In the genomic region with DNA sequence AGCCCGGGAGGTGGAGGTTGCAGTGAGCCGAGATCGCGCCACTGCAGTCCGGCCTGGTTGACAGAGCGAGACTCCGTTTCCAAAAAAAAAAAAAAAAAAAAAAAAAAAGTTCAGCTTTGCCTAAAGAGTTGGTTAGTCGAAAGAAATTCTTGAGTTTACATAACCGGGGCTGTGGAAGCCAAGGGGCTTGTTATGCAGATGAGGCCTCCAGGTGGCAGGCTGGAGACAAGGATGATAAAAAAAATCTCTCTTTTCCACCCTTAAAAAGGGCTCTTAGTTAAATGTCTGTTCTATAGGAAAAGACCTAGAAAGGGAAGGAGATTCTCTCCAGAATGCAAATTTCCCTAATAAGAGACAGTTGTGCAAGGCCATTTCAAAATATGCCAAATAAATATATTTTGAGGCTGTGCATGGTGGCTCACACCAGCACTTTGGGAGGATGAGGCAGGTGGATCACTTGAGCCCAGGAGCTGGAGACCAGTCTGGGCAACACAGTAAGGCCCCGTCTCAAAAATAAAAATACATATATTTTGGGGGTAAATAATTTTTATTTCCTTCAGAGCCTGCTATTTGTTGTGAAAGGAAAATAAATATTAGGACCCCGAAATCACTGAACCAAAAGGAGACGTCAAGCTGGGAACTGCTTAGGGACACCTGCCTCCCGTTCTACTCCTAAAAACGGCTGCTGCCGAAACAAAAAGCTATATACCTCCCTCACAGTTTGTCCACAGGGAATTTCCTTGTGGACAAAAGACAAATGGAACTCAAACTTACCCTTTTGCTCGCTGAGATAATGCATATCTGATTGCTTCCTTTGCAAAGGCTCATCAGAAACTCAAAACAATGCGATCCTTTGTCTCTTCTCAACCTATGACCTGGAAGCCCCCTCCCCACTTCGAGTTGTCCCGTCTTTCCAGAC, we compare ENCODE assay signal across 8 cellular contexts. TPM values are rescaled to one million over a fixed set of nuclear protein-coding genes. Genes with fewer than 3 reads are reported as not detected.
DNase-seq lines count a peak whose midpoint lies in the region; ATAC-seq and TF ChIP-seq lines count a peak whose summit lies in the region.

No MANE protein-coding gene starts in this region.

- no peaks in the 10 kb centered on the region for H3K9me3 ChIP-seq in heart left ventricle
- H3K9me3 ChIP-seq in prostate gland: no peaks in the 10 kb centered on the region

- peaks cover 0 to 21% (median 4%) of the 10 kb centered on the region in 9 donors for H3K27me3 ChIP-seq in heart left ventricle
- no peaks in the 10 kb centered on the region for H3K27me3 ChIP-seq in prostate gland (replicated peaks; ENCODE audit: insufficient read depth)

- H3K36me3 ChIP-seq in heart left ventricle: peaks cover 0 to 10% (median 0%) of the 10 kb centered on the region in 9 donors
- H3K36me3 ChIP-seq in prostate gland: no peaks in the 10 kb centered on the region

- H3K4me1 ChIP-seq in heart left ventricle: peaks cover 0 to 42% (median 15%) of the 10 kb centered on the region in 12 donors
- no peaks in the 10 kb centered on the region for H3K4me1 ChIP-seq in prostate gland (replicated peaks)

- peak; percentile 69 for TF ChIP-seq CTCF in GM12872 (IDR thresholded peaks at IDR 0.05; ENCODE audit: insufficient read depth, low read depth, low read length)
- peak; percentile 55 to 76 (median 64) for TF ChIP-seq CTCF in heart left ventricle (IDR thresholded peaks at IDR 0.05)
- peak; percentile 12 to 86 (median 64) for TF ChIP-seq CTCF in prostate gland (IDR thresholded peaks at IDR 0.05)

- peak in 1 of 4 donors; percentile 19 for ATAC-seq in heart left ventricle
- no peak for ATAC-seq in GM19035 (IDR thresholded peaks at IDR 0.05; ENCODE audit: unreplicated experiment)
- no peak for ATAC-seq in HG03097 (IDR thresholded peaks at IDR 0.05; ENCODE audit: low FRiP score, unreplicated experiment)

- 33 to 39% (median 34%) methylated on average over 19 of the region's 19 CpGs for WGBS in heart left ventricle, 4 donors
- 37% methylated on average over 19 of the region's 19 CpGs for WGBS in prostate gland

- no peak for TF ChIP-seq POLR2A in heart left ventricle (IDR thresholded peaks at IDR 0.05)
- TF ChIP-seq POLR2A in prostate gland (IDR thresholded peaks at IDR 0.05): no peak

- H3K4me3 ChIP-seq in heart left ventricle: no peak overlapping the region
- H3K4me3 ChIP-seq in prostate gland: no peak overlapping the region

- DNase-seq in AG08396 (ENCODE audit: low spot score) (peak; percentile 88), NCI-H460 (ENCODE audit: extremely low read depth, low read depth) (peak; percentile 26), heart left ventricle (peak in 4 of 5 donors; percentile 59 to 73 (median 68)), prostate gland (ENCODE audit: low spot score) (peak; percentile 69)
- DNase-seq in activated naive CD4-positive, alpha-beta T cell treated with anti-CD3 and anti-CD28 coated beads, Interleukin-2, amount 50 U/mL, for 16 hours: peak; percentile 65

- intact Hi-C loops in heart left ventricle (cut with DNase I) (loop anchor here in 7 of 10 donors (5.0 to 10.0 kb wide), 5 partner anchors 50 to 200 kb away; partner anchors contain the start of genes BET1L (in 2 of the 7), RIC8A (in 2 of the 7) and RNH1 (in 1 of the 7)), prostate gland (cut with DNase I) (loop anchor here (5.0 kb wide), 2 partner anchors 52 to 147 kb away; partner anchors contain the start of gene PTDSS2)

- H3K27ac ChIP-seq in heart left ventricle (peak overlapping the region in 6 of 12 donors; percentile 11 to 99 (median 62)), prostate gland (no peak overlapping the region)

RNA-seq across cellular contexts. Expression of gene IFITM2, which starts 2.4 kb away (rescaled TPM):
- 44.7 and 71.8 TPM in 2 replicates for total RNA-seq in NCI-H460 (2014; rRNA removed; shearing (Covaris generic))
- 21.9 and 50.6 TPM in 2 replicates for polyA plus RNA-seq in NCI-H460 (2014; cell fraction: nucleus; rRNA removed)
- 100 to 1,000 TPM; 116 to 412 (median 149) TPM for total RNA-seq in heart left ventricle
- 100 to 1,000 TPM; 270 to 501 TPM for polyA plus RNA-seq in heart left ventricle
- total RNA-seq in prostate gland: 100 to 1,000 TPM in 1 of 2 donors, 10 to 100 TPM in 1; 96.6 to 149 TPM

RNA-seq across cellular contexts. Expression of gene IFITM5, which starts 5.8 kb away (rescaled TPM):
- total RNA-seq in NCI-H460 (2014; rRNA removed; shearing (Covaris generic)): not detected in 2 replicates
- polyA plus RNA-seq in NCI-H460 (2014; cell fraction: nucleus; rRNA removed): not detected in 2 replicates
- total RNA-seq in heart left ventricle (not detected), prostate gland (not detected)
- polyA plus RNA-seq in heart left ventricle: not detected

RNA-seq across cellular contexts. Expression of gene IFITM1, which starts 8.7 kb away (rescaled TPM):
- 2.2 and 4.5 TPM in 2 replicates for total RNA-seq in NCI-H460 (2014; rRNA removed; shearing (Covaris generic))
- 1.1 and 2.6 TPM in 2 replicates for polyA plus RNA-seq in NCI-H460 (2014; cell fraction: nucleus; rRNA removed)
- total RNA-seq in heart left ventricle (100 to 1,000 TPM in 6 of 9 donors, 10 to 100 TPM in 3; 61.3 to 277 (median 127) TPM), prostate gland (100 to 1,000 TPM in 1 of 2 donors, 10 to 100 TPM in 1; 73.9 to 182 TPM)
- polyA plus RNA-seq in heart left ventricle: 100 to 1,000 TPM; 158 to 278 TPM

RNA-seq across cellular contexts. Expression of gene IFITM3, which starts 15.5 kb away (rescaled TPM):
- 161 and 191 TPM in 2 replicates for total RNA-seq in NCI-H460 (2014; rRNA removed; shearing (Covaris generic))
- polyA plus RNA-seq in NCI-H460 (2014; cell fraction: nucleus; rRNA removed): 44.9 and 57.1 TPM in 2 replicates
- 100 to 1,000 TPM; 144 to 781 (median 214) TPM for total RNA-seq in heart left ventricle
- 100 to 1,000 TPM; 501 to 873 TPM for polyA plus RNA-seq in heart left ventricle
- 100 to 1,000 TPM; 123 to 477 TPM for total RNA-seq in prostate gland

RNA-seq across cellular contexts. Expression of gene PGGHG, which starts 16.2 kb away (rescaled TPM):
- total RNA-seq in NCI-H460 (2014; rRNA removed; shearing (Covaris generic)): 12.7 and 13.4 TPM in 2 replicates
- polyA plus RNA-seq in NCI-H460 (2014; cell fraction: nucleus; rRNA removed): 262 and 277 TPM in 2 replicates
- total RNA-seq in heart left ventricle: 10 to 100 TPM in 2 of 9 donors, 1 to 10 TPM in 7; 4.5 to 11.1 (median 6.2) TPM
- polyA plus RNA-seq in heart left ventricle: 10 to 100 TPM in 1 of 2 donors, 1 to 10 TPM in 1; 9.4 to 15.7 TPM
- 10 to 100 TPM; 18.4 to 63.1 TPM for total RNA-seq in prostate gland

Comparison
In these comparisons a context has a peak if more than half of its experiments do, and no peak if none do; other contexts are left out.
1. DNase-seq: peak in every context shown above with its lines; median percentile 88 in AG08396; 69 in prostate gland; 68 in heart left ventricle; 65 in activated naive CD4-positive, alpha-beta T cell treated with anti-CD3 and anti-CD28 coated beads, Interleukin-2, amount 50 U/mL, for 16 hours; 26 in NCI-H460.
2. RNA of gene IFITM1, which starts 8.7 kb away (total RNA-seq): 73.9 to 182 TPM in prostate gland and 61.3 to 277 TPM in heart left ventricle; 2.2 to 4.5 TPM in NCI-H460; every median in the first group is over 10 times any median in the second.
3. Peak in every context shown above with its lines, with median percentiles within 50 percentile points of each other: CTCF ChIP-seq.